In genomic region chr9:127976943-127977871, GRCh38 we compare ENCODE assay signal across 8 cellular contexts.
DNase-seq lines count a peak whose midpoint lies in the region; ATAC-seq lines count a peak whose summit lies in the region.

No MANE protein-coding gene starts in this region.

- in situ Hi-C loops in ACHN (cut with HindIII; ENCODE audit: low pct_ligation_motif_present, low pct_unique_long_range_greater_than_20kb, low sequenced_read_pairs), result no loop called here

- H3K27me3 Mint-ChIP-seq in activated naive CD8-positive, alpha-beta T cell treated with anti-CD3 and anti-CD28 coated beads, Interleukin-2, amount 50 U/mL, for 24 hours, result no peaks in the 10 kb centered on the region
- no peaks in the 10 kb centered on the region for H3K27me3 Mint-ChIP-seq in memory B cell

- peak overlapping the region; percentile 88 for H3K27ac Mint-ChIP-seq in activated naive CD8-positive, alpha-beta T cell treated with anti-CD3 and anti-CD28 coated beads, Interleukin-2, amount 50 U/mL, for 24 hours
- H3K27ac Mint-ChIP-seq in memory B cell, result peak overlapping the region; percentile 92

- peaks cover 77% of the 10 kb centered on the region for H3K4me1 Mint-ChIP-seq in activated naive CD8-positive, alpha-beta T cell treated with anti-CD3 and anti-CD28 coated beads, Interleukin-2, amount 50 U/mL, for 24 hours
- peaks cover 54% of the 10 kb centered on the region for H3K4me1 Mint-ChIP-seq in memory B cell

- no peaks in the 10 kb centered on the region for H3K9me3 Mint-ChIP-seq in activated naive CD8-positive, alpha-beta T cell treated with anti-CD3 and anti-CD28 coated beads, Interleukin-2, amount 50 U/mL, for 24 hours
- H3K9me3 Mint-ChIP-seq in memory B cell, result no peaks in the 10 kb centered on the region

- no peak for ATAC-seq in activated naive CD8-positive, alpha-beta T cell treated with anti-CD3 and anti-CD28 coated beads, Interleukin-2, amount 50 U/mL, for 24 hours
- ATAC-seq in memory B cell (ENCODE audit: low read depth) (no peak), HG02852 (IDR thresholded peaks at IDR 0.05; ENCODE audit: unreplicated experiment) (no peak), HG02884 (IDR thresholded peaks at IDR 0.05; ENCODE audit: unreplicated experiment) (no peak)

- H3K4me3 Mint-ChIP-seq in activated naive CD8-positive, alpha-beta T cell treated with anti-CD3 and anti-CD28 coated beads, Interleukin-2, amount 50 U/mL, for 24 hours, result peak overlapping the region; percentile 91
- peak overlapping the region; percentile 98 for H3K4me3 Mint-ChIP-seq in memory B cell

- H3K36me3 Mint-ChIP-seq in activated naive CD8-positive, alpha-beta T cell treated with anti-CD3 and anti-CD28 coated beads, Interleukin-2, amount 50 U/mL, for 24 hours (ENCODE audit: low read depth), result no peaks in the 10 kb centered on the region
- peaks cover 7% of the 10 kb centered on the region for H3K36me3 Mint-ChIP-seq in memory B cell

- DNase-seq in stimulated activated CD4-positive, alpha-beta T cell treated with anti-CD3 and anti-CD28 coated beads, Interleukin-4, amount 100 ng/mL, for 24 hours, result peak; percentile 43
- no peak for DNase-seq in stimulated activated CD4-positive, alpha-beta T cell treated with anti-CD3 and anti-CD28 coated beads, Interleukin-12 subunit alpha, Interleukin-12 subunit beta, amount 100 ng/mL, for 4 hours
- DNase-seq in activated naive CD8-positive, alpha-beta T cell treated with anti-CD3 and anti-CD28 coated beads, Interleukin-2, amount 50 U/mL, for 24 hours, result peak; percentile 50
- peak in 1 of 2 donors; percentile 10 for DNase-seq in memory B cell (ENCODE audit: low spot score in 2 of 2)
- no peak for DNase-seq in ACHN
- DNase-seq in glomerular visceral epithelial cell (ENCODE audit: extremely low spot score), result no peak

Comparison
In these comparisons a context has a peak if more than half of its experiments do, and no peak if none do; other contexts are left out.
1. DNase-seq: peak in stimulated activated CD4-positive, alpha-beta T cell treated with anti-CD3 and anti-CD28 coated beads, Interleukin-4, amount 100 ng/mL, for 24 hours (single experiment) and activated naive CD8-positive, alpha-beta T cell treated with anti-CD3 and anti-CD28 coated beads, Interleukin-2, amount 50 U/mL, for 24 hours (single experiment); none in stimulated activated CD4-positive, alpha-beta T cell treated with anti-CD3 and anti-CD28 coated beads, Interleukin-12 subunit alpha, Interleukin-12 subunit beta, amount 100 ng/mL, for 4 hours (single experiment), ACHN (single experiment) and glomerular visceral epithelial cell (single experiment).